1 cellular context compared by ENCODE assay signal in genomic region chr2:102080451-102081054, GRCh38.
TF ChIP-seq lines count a peak whose summit lies in the region.

No MANE protein-coding gene starts in this region.

TF ChIP-seq in K562, 482 proteins besides CTCF, POLR2A, EP300 and RAD21 (continued from another document):
- TF ChIP-seq ZHX1 (conservative IDR thresholded peaks at IDR 0.05; ENCODE audit: low read length) (no peak), EGR1 (conservative IDR thresholded peaks at IDR 0.05) (no peak), MBD2 (IDR thresholded peaks at IDR 0.05; ENCODE audit: borderline replicate concordance, low read depth) (no peak)
